In the genomic region with DNA sequence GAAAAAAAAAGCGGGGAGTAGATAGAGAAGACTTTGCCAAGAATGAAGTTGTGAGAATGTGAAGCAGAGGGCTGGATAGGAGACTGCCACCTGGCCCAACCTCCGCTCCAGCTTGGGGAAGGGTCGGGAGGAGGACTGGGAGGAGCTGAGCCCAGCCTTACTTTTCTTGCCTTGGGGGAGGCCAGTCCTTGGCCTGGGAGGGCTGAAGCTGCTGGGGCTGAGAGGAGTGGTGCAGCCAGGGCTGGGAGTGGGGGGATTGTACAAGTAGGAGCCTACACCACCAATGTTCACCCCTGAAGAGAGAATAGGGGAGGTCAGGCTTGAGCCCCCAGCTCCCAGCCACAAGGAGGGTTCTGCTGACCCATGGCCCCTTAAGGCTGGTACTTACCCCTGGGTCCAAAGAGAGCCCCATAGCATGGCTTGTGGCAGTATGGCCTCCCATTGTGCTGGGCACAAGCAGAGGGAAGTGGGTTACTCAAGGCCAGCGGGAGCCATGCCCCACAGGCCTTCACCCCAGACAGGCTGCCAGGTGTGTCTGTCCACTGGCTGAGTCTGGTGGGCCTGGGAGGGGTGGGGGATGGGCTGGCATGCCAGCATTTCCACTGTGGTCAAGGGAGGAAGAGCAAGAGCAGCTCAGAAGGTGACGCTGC, we compare ENCODE assay signal across 1 cellular context.
TF ChIP-seq lines count a peak whose summit lies in the region.

No MANE protein-coding gene starts in this region.

TF ChIP-seq in liver, 16 proteins besides CTCF, POLR2A, EP300 and RAD21 (continued from another document):
- TF ChIP-seq, protein P1, sequence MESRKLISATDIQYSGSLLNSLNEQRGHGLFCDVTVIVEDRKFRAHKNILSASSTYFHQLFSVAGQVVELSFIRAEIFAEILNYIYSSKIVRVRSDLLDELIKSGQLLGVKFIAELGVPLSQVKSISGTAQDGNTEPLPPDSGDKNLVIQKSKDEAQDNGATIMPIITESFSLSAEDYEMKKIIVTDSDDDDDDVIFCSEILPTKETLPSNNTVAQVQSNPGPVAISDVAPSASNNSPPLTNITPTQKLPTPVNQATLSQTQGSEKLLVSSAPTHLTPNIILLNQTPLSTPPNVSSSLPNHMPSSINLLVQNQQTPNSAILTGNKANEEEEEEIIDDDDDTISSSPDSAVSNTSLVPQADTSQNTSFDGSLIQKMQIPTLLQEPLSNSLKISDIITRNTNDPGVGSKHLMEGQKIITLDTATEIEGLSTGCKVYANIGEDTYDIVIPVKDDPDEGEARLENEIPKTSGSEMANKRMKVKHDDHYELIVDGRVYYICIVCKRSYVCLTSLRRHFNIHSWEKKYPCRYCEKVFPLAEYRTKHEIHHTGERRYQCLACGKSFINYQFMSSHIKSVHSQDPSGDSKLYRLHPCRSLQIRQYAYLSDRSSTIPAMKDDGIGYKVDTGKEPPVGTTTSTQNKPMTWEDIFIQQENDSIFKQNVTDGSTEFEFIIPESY (IDR thresholded peaks at IDR 0.05): no peak
